27 cellular contexts compared by ENCODE assay signal in the genomic region with DNA sequence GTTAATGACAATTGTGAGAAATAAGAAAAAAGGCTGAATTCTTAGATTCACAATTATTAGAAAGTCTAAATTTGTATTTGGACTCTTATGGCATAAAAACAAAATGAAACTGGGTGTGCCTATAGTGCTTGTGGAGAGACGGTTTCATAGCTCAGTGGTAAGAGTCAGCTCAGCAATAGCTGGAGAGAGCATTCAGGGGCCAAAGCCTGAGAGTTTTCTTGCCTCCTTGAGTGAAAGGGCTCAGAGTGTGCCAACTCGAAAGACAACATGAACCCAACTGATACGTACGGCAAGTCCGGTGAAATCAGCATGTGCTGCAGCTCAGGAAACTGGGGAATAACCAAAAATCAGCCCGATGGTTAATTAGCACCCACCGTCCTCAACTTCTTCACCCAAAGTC.
"Had no signal": no experiment of that assay in that cellular context is flagged by ENCODE, and none has a peak within 500 bp of the region (broad histone marks: within the 10 kb centered on the region; RNA-seq: fewer than 3 reads in every experiment).

No MANE protein-coding gene starts in this region.

- H3K4me1 ChIP-seq: stomach, suprapubic skin, testis, tibial artery, tibial nerve, transverse colon, upper lobe of left lung, upper lobe of right lung, uterus, vagina had no signal

- H3K27ac ChIP-seq: stomach, suprapubic skin, testis, thoracic aorta, tibial artery, tibial nerve, transverse colon, upper lobe of left lung, upper lobe of right lung, uterus, vagina had no signal

- H3K9me3 Mint-ChIP-seq: stimulated activated effector memory CD8-positive, alpha-beta T cell treated with anti-CD3 and anti-CD28 coated beads, Interleukin-12 subunit alpha, Interleukin-12 subunit beta, amount 100 ng/mL, for 72 hours; stimulated activated memory B cell treated with anti-CD40 and anti-IgM and Interleukin-4, amounts not matched to agents 10 μg/mL and 1 μg/mL and 100 μg/mL, for 72 hours; stimulated activated naive B cell treated with anti-CD40 and anti-IgM and Interleukin-4, amounts not matched to agents 10 μg/mL and 1 μg/mL and 100 μg/mL, for 72 hours; stimulated activated naive CD8-positive, alpha-beta T cell treated with anti-CD3 and anti-CD28 coated beads, Interleukin-15, amount 100 ng/mL, for 72 hours; stimulated activated naive CD8-positive, alpha-beta T cell treated with anti-CD3 and anti-CD28 coated beads, Interleukin-15, Interleukin-2, amounts not matched to agents 100 ng/mL and 50 ng/mL, for 24 hours; type B pancreatic cell had no signal

- DNase-seq: stimulated activated CD4-positive, alpha-beta T cell treated with anti-CD3 and anti-CD28 coated beads, Interleukin-2, amount 100 ng/mL, for 48 hours; stimulated activated CD4-positive, alpha-beta T cell treated with anti-CD3 and anti-CD28 coated beads, Interleukin-4, amount 100 ng/mL, for 1 hour; stimulated activated CD4-positive, alpha-beta T cell treated with anti-CD3 and anti-CD28 coated beads, Interleukin-4, amount 100 ng/mL, for 24 hours; stimulated activated CD4-positive, alpha-beta T cell treated with anti-CD3 and anti-CD28 coated beads, Interleukin-4, amount 100 ng/mL, for 4 hours; stimulated activated CD8-positive, alpha-beta memory T cell treated with anti-CD3 and anti-CD28 coated beads, Interleukin-4, amount 100 ng/mL, for 48 hours; stimulated activated naive B cell treated with anti-CD40 and anti-IgM and Interleukin-4, amounts not matched to agents 10 μg/mL and 1 μg/mL and 100 μg/mL, for 72 hours; stimulated activated naive CD4-positive, alpha-beta T cell; stimulated activated naive CD4-positive, alpha-beta T cell treated with Interleukin-2 at 50 U/mL for 16 hours; stimulated activated naive CD8-positive, alpha-beta T cell treated with anti-CD3 and anti-CD28 coated beads, Interleukin-15, amount 100 ng/mL, for 72 hours; stimulated activated naive CD8-positive, alpha-beta T cell treated with anti-CD3 and anti-CD28 coated beads, Interleukin-15, Interleukin-2, amounts not matched to agents 100 U/mL and 50 U/mL, for 24 hours; stomach; substantia nigra; testis; tibial artery; transverse colon; trophoblast cell; upper lobe of left lung; upper lobe of right lung; uterus had no signal

- ATAC-seq: stimulated activated effector memory CD8-positive, alpha-beta T cell treated with anti-CD3 and anti-CD28 coated beads, Interleukin-12 subunit alpha, Interleukin-12 subunit beta, amount 100 ng/mL, for 72 hours; stimulated activated memory B cell treated with anti-CD40 and anti-IgM and Interleukin-4, amounts not matched to agents 10 μg/mL and 1 μg/mL and 100 μg/mL, for 72 hours; stimulated activated naive B cell treated with anti-CD40 and anti-IgM and Interleukin-4, amounts not matched to agents 10 μg/mL and 1 μg/mL and 100 μg/mL, for 72 hours; stimulated activated naive CD8-positive, alpha-beta T cell treated with anti-CD3 and anti-CD28 coated beads, Interleukin-15, amount 100 ng/mL, for 72 hours; stimulated activated naive CD8-positive, alpha-beta T cell treated with anti-CD3 and anti-CD28 coated beads, Interleukin-15, Interleukin-2, amounts not matched to agents 100 U/mL and 50 U/mL, for 24 hours; upper lobe of right lung had no signal

- H3K4me3 ChIP-seq: stomach, suprapubic skin, testis, thoracic aorta, tibial artery, tibial nerve, transverse colon, upper lobe of left lung, upper lobe of right lung, uterus, vagina had no signal

- H3K27me3 ChIP-seq: stomach, suprapubic skin, testis, tibial artery, tibial nerve, transverse colon, upper lobe of left lung, upper lobe of right lung, uterus, vagina had no signal

- H3K9me3 ChIP-seq: stomach, suprapubic skin, testis, thoracic aorta, tibial artery, tibial nerve, transverse colon, upper lobe of left lung, upper lobe of right lung, uterus, vagina had no signal

- H3K27ac Mint-ChIP-seq: stimulated activated effector memory CD8-positive, alpha-beta T cell treated with anti-CD3 and anti-CD28 coated beads, Interleukin-12 subunit alpha, Interleukin-12 subunit beta, amount 100 ng/mL, for 72 hours; stimulated activated memory B cell treated with anti-CD40 and anti-IgM and Interleukin-4, amounts not matched to agents 10 μg/mL and 1 μg/mL and 100 μg/mL, for 72 hours; stimulated activated naive B cell treated with anti-CD40 and anti-IgM and Interleukin-4, amounts not matched to agents 10 μg/mL and 1 μg/mL and 100 μg/mL, for 72 hours; stimulated activated naive CD8-positive, alpha-beta T cell treated with anti-CD3 and anti-CD28 coated beads, Interleukin-15, Interleukin-2, amounts not matched to agents 100 ng/mL and 50 ng/mL, for 24 hours; type B pancreatic cell had no signal

- H3K4me1 Mint-ChIP-seq: stimulated activated effector memory CD8-positive, alpha-beta T cell treated with anti-CD3 and anti-CD28 coated beads, Interleukin-12 subunit alpha, Interleukin-12 subunit beta, amount 100 ng/mL, for 72 hours; stimulated activated memory B cell treated with anti-CD40 and anti-IgM and Interleukin-4, amounts not matched to agents 10 μg/mL and 1 μg/mL and 100 μg/mL, for 72 hours; stimulated activated naive B cell treated with anti-CD40 and anti-IgM and Interleukin-4, amounts not matched to agents 10 μg/mL and 1 μg/mL and 100 μg/mL, for 72 hours; stimulated activated naive CD8-positive, alpha-beta T cell treated with anti-CD3 and anti-CD28 coated beads, Interleukin-15, amount 100 ng/mL, for 72 hours had no signal

- H3K4me3 Mint-ChIP-seq: stimulated activated effector memory CD8-positive, alpha-beta T cell treated with anti-CD3 and anti-CD28 coated beads, Interleukin-12 subunit alpha, Interleukin-12 subunit beta, amount 100 ng/mL, for 72 hours; stimulated activated memory B cell treated with anti-CD40 and anti-IgM and Interleukin-4, amounts not matched to agents 10 μg/mL and 1 μg/mL and 100 μg/mL, for 72 hours; stimulated activated naive B cell treated with anti-CD40 and anti-IgM and Interleukin-4, amounts not matched to agents 10 μg/mL and 1 μg/mL and 100 μg/mL, for 72 hours; stimulated activated naive CD8-positive, alpha-beta T cell treated with anti-CD3 and anti-CD28 coated beads, Interleukin-15, amount 100 ng/mL, for 72 hours; stimulated activated naive CD8-positive, alpha-beta T cell treated with anti-CD3 and anti-CD28 coated beads, Interleukin-15, Interleukin-2, amounts not matched to agents 100 ng/mL and 50 ng/mL, for 24 hours; type B pancreatic cell had no signal

- H3K27me3 Mint-ChIP-seq: stimulated activated memory B cell treated with anti-CD40 and anti-IgM and Interleukin-4, amounts not matched to agents 10 μg/mL and 1 μg/mL and 100 μg/mL, for 72 hours; stimulated activated naive B cell treated with anti-CD40 and anti-IgM and Interleukin-4, amounts not matched to agents 10 μg/mL and 1 μg/mL and 100 μg/mL, for 72 hours; stimulated activated naive CD8-positive, alpha-beta T cell treated with anti-CD3 and anti-CD28 coated beads, Interleukin-15, amount 100 ng/mL, for 72 hours; stimulated activated naive CD8-positive, alpha-beta T cell treated with anti-CD3 and anti-CD28 coated beads, Interleukin-15, Interleukin-2, amounts not matched to agents 100 ng/mL and 50 ng/mL, for 24 hours; type B pancreatic cell had no signal

- H3K36me3 ChIP-seq: suprapubic skin, thoracic aorta, transverse colon, upper lobe of right lung, uterus, vagina had no signal

- H3K36me3 Mint-ChIP-seq: type B pancreatic cell had no signal
